19 cellular contexts compared by ENCODE assay signal in genomic region chr2:169461143-169461542, GRCh38. TPM values are rescaled to one million over a fixed set of nuclear protein-coding genes. Genes with fewer than 3 reads are reported as not detected.
DNase-seq lines count a peak whose midpoint lies in the region; ATAC-seq, FAIRE-seq and TF ChIP-seq lines count a peak whose summit lies in the region.
"Had no signal": no experiment of that assay in that cellular context is flagged by ENCODE, and none has a peak within 500 bp of the region (broad histone marks: within the 10 kb centered on the region; RNA-seq: fewer than 3 reads in every experiment).

No MANE protein-coding gene starts in this region.

- H3K36me3 ChIP-seq in K562 (ENCODE audit: control insufficient read depth, insufficient read depth, low read length) (no peaks in the 10 kb centered on the region), small intestine (ENCODE audit: control insufficient read depth in 2 of 2, insufficient read depth in 2 of 2, low read length in 2 of 2) (no peaks in the 10 kb centered on the region)
- H3K36me3 ChIP-seq: BLaER1 treated with 17β-estradiol and CSF1 and Interleukin-3, amounts not matched to agents 10 nM and 100 nM had no signal

- no peak for TF ChIP-seq EP300 in K562 (IDR thresholded peaks at IDR 0.05; ENCODE audit: low read length)

- H3K9me3 ChIP-seq in K562 (replicated peaks; ENCODE audit: control insufficient read depth, insufficient read depth, low read depth, low read length): no peaks in the 10 kb centered on the region
- no peaks in the 10 kb centered on the region for H3K9me3 ChIP-seq in small intestine (ENCODE audit: control insufficient read depth, low read depth)

- TF ChIP-seq RAD21 in K562 (CRISPR knock-in tag; conservative IDR thresholded peaks at IDR 0.05 in 1 of 2, IDR thresholded peaks at IDR 0.05 in 1 of 2): no peak

- no peak for TF ChIP-seq CTCF in GM13977 (IDR thresholded peaks at IDR 0.05; ENCODE audit: extremely low read depth, insufficient read depth, missing control alignments)
- no peak for TF ChIP-seq CTCF in K562 (IDR thresholded peaks at IDR 0.05 in 2 of 3, conservative IDR thresholded peaks at IDR 0.05 in 1 of 3; ENCODE audit: insufficient read depth in 2 of 3, low read depth in 1 of 3, low read length in 3 of 3)

- H3K4me3 ChIP-seq in K562 (no peak overlapping the region), small intestine (ENCODE audit: low read depth in 1 of 2, low read length in 2 of 2) (no peak overlapping the region)
- H3K4me3 ChIP-seq: BLaER1 treated with 17β-estradiol and CSF1 and Interleukin-3, amounts not matched to agents 10 nM and 100 nM; GM23248 had no signal

- no peak overlapping the region for H3K9ac ChIP-seq in K562 (ENCODE audit: insufficient read depth in 1 of 2, low read depth in 2 of 2, low read length in 2 of 2)
- H3K9ac ChIP-seq: BLaER1 treated with 17β-estradiol and CSF1 and Interleukin-3, amounts not matched to agents 10 nM and 100 nM; GM23248; KMS-11 had no signal

- H3K79me2 ChIP-seq in K562 (ENCODE audit: control insufficient read depth, insufficient read depth, low read length): no peaks in the 10 kb centered on the region

- ATAC-seq in HG02885 (IDR thresholded peaks at IDR 0.05; ENCODE audit: poor library complexity, unreplicated experiment) (peak; percentile 55), K562 (peak; percentile 51), GM19467 (IDR thresholded peaks at IDR 0.05; ENCODE audit: unreplicated experiment) (no peak)

- H3K4me1 ChIP-seq in K562 (replicated peaks in 1 of 2; ENCODE audit: control insufficient read depth in 2 of 2, insufficient read depth in 2 of 2, low read length in 2 of 2) (peaks cover 0 to 3% of the 10 kb centered on the region in 2 experiments; a peak in 1 of 5 replicates), small intestine (ENCODE audit: control insufficient read depth in 2 of 2, insufficient read depth in 1 of 2, low read depth in 1 of 2, low read length in 1 of 2) (no peaks in the 10 kb centered on the region)
- H3K4me1 ChIP-seq: BLaER1 treated with 17β-estradiol and CSF1 and Interleukin-3, amounts not matched to agents 10 nM and 100 nM had no signal

- BruUV-seq in K562 (replicated peaks; lab: Mats Ljungman, UMichigan): no TSS peak

- POLR2A ChIA-PET in K562 (lab: Yijun Ruan, JAX): interaction anchor here (0.6 to 1.3 kb wide), 4 partner anchors 11 to 37 kb away, joined by 3 to 4 read pairs (median 4); no protein-coding TSS in a partner anchor

- no peaks in the 10 kb centered on the region for H3K9me1 ChIP-seq in K562 (ENCODE audit: control insufficient read depth, insufficient read depth, low read length)

- intact Hi-C loops in K562 (cut with micrococcal nuclease): no loop called here

- H3K4me2 ChIP-seq in K562 (ENCODE audit: insufficient read depth, low read length): no peak overlapping the region
- H3K4me2 ChIP-seq: BLaER1 treated with 17β-estradiol and CSF1 and Interleukin-3, amounts not matched to agents 10 nM and 100 nM; KMS-11 had no signal

- no peaks in the 10 kb centered on the region for H4K20me1 ChIP-seq in K562 (replicated peaks; ENCODE audit: control insufficient read depth, insufficient read depth, low read length)
- H4K20me1 ChIP-seq: BLaER1 treated with 17β-estradiol and CSF1 and Interleukin-3, amounts not matched to agents 10 nM and 100 nM had no signal

- DNase-seq in GM13977 (ENCODE audit: low spot score) (peak; percentile 14), K562 (ENCODE audit: extremely low read depth in 1 of 4, low spot score in 3 of 4) (no peak), small intestine (peak; percentile 72), GM19238 (ENCODE audit: insufficient read length, low spot score) (no peak), NCI-H2107 treated with DMSO at 0.1 percent for 48 hours (lab: John Stamatoyannopoulos, UW; ENCODE audit: unreplicated experiment) (no peak)
- DNase-seq: ACHN; CD4-positive, CD25-positive, alpha-beta regulatory T cell; DMS53; GF-D8; GM23248; H7 had no signal

- H3K27me3 ChIP-seq in K562 (ENCODE audit: control insufficient read depth in 2 of 2, insufficient read depth in 2 of 2, low read length in 2 of 2) (no peaks in the 10 kb centered on the region), small intestine (ENCODE audit: control insufficient read depth in 2 of 2, insufficient read depth in 2 of 2, low read length in 2 of 2) (no peaks in the 10 kb centered on the region)
- H3K27me3 ChIP-seq: BLaER1 treated with 17β-estradiol and CSF1 and Interleukin-3, amounts not matched to agents 10 nM and 100 nM had no signal

- no peak for TF ChIP-seq POLR2A in K562 (conservative IDR thresholded peaks at IDR 0.05)

- no peak overlapping the region; the same call in 1 of the 2 replicates for H2AFZ ChIP-seq in K562 (ENCODE audit: low read depth, low read length)
- H2AFZ ChIP-seq: GM23248 had no signal

- in situ Hi-C loops in GM13977 (cut with MboI; ENCODE audit: low pct_unique_long_range_greater_than_20kb, low sequenced_read_pairs, unreplicated experiment): no loop called here
- in situ Hi-C loops in K562 (cut with MboI): no loop called here

- no peak for FAIRE-seq in K562 (lab: Jason Lieb, UNC)
- FAIRE-seq in small intestine (lab: Jason Lieb, UNC): no peak
- FAIRE-seq: GM19239 had no signal

- H3K27ac ChIP-seq in K562 (ENCODE audit: extremely low read depth, low read depth, low read length): no peak overlapping the region
- no peak overlapping the region for H3K27ac ChIP-seq in small intestine (ENCODE audit: low read depth in 1 of 2, low read length in 1 of 2)
- H3K27ac ChIP-seq: BLaER1 treated with 17β-estradiol and CSF1 and Interleukin-3, amounts not matched to agents 10 nM and 100 nM; GM23248; KMS-11 had no signal

- CTCF ChIA-PET in K562 (lab: Yijun Ruan, JAX; ENCODE audit: low intra/inter-chr PET ratio): interaction anchor here (0.6 kb wide), 1 partner anchor 20 kb away, joined by 4 read pairs; no protein-coding TSS in a partner anchor

- WGBS in K562 (ENCODE audit: insufficient coverage, low coverage, missing lambda C conversion rate): 58% methylated on average over 1 of the region's 1 CpG
- 7 to 55% (median 30%) methylated on average over 1 of the region's 1 CpG for WGBS in small intestine, 3 donors

TF ChIP-seq in K562, 482 proteins besides CTCF, POLR2A, EP300 and RAD21:
- TF ChIP-seq ATF7 (IDR thresholded peaks at IDR 0.05) (peak; percentile 64; the same call in 1 of the 2 replicates), RBBP5 (IDR thresholded peaks at IDR 0.05; ENCODE audit: borderline replicate concordance, insufficient read depth, low read length, poor library complexity, severe bottlenecking) (no peak), CEBPG (CRISPR knock-in tag; IDR thresholded peaks at IDR 0.05) (no peak), CEBPG (tag; conservative IDR thresholded peaks at IDR 0.05 in 1 of 2, IDR thresholded peaks at IDR 0.05 in 1 of 2) (0 out of 4 replicates have a peak, but pooled peaks of 1 of the 2 experiments have one; percentile 12)

RNA-seq across cellular contexts. Expression of gene BBS5, which starts 18.2 kb away (rescaled TPM):
- 7.5 and 18.1 TPM in 2 replicates for total RNA-seq in K562 (2011; cell fraction: chromatin; rRNA removed; ENCODE audit: low replicate concordance)
- total RNA-seq in K562 (2011; cell fraction: nucleolus; rRNA removed): 2.2 and 4.5 TPM in 2 replicates
- 6.4 and 10.1 TPM in 2 replicates for total RNA-seq in K562 (2011; cell fraction: nucleoplasm; rRNA removed)
- total RNA-seq in K562 (2014; rRNA removed) (4.3 and 5.2 TPM in 2 replicates), K562 (2014; rRNA removed; fragmentation: Illumina TruSeq; extraction: Trizol) (4.7 and 4.8 TPM in 2 replicates), K562 (2015; rRNA removed; fragmentation: Illumina TruSeq; extraction: Trizol) (4.5 and 5.3 TPM in 2 replicates), K562 (2021) (5.0 and 6.5 TPM in 2 replicates)
- polyA plus RNA-seq in K562 (2011; rRNA removed) (2.3 and 3.7 TPM in 2 replicates), K562 (2014; fragmentation: Illumina TruSeq; extraction: Trizol) (3.4 and 5.5 TPM in 2 replicates), K562 (2014; fragmentation: Nextera tagmentation; extraction: Ambion mirVana) (1 to 10 TPM in 1 of 2 experiments, under 1 TPM in 1; 0.48 to 1.4 TPM), K562 (2014; rRNA removed) (6.9 and 7.1 TPM in 2 replicates), small intestine (1 to 10 TPM in 1 of 3 donors, under 1 TPM in 2; 0.81 to 2.7 (median 0.89) TPM)
- 2.1 and 5.2 TPM in 2 replicates for polyA plus RNA-seq in K562 (2011; cell fraction: cytosol; rRNA removed)
- polyA plus RNA-seq in K562 (2011; cell fraction: nucleus; rRNA removed): 2.7 and 4.4 TPM in 2 replicates
- polyA plus RNA-seq in K562 (2012): 2.7 and 4.2 TPM in 2 replicates
- polyA minus RNA-seq in K562 (2011; rRNA and poly(A)+ RNA removed): 3.5 and 3.7 TPM in 2 replicates
- 1.1 and 2.5 TPM in 2 replicates for polyA minus RNA-seq in K562 (2011; cell fraction: cytosol; rRNA and poly(A)+ RNA removed)
- polyA minus RNA-seq in K562 (2011; cell fraction: nucleus; rRNA and poly(A)+ RNA removed): 3.8 and 6.9 TPM in 2 replicates

RNA-seq across cellular contexts. Expression of gene KLHL41, which starts 48.4 kb away (rescaled TPM):
- total RNA-seq in K562 (2011; cell fraction: chromatin; rRNA removed; ENCODE audit: low replicate concordance): 0.46 and 0.63 TPM in 2 replicates
- total RNA-seq in K562 (2011; cell fraction: nucleolus; rRNA removed): 0.17 and 0.79 TPM in 2 replicates
- total RNA-seq in K562 (2011; cell fraction: nucleoplasm; rRNA removed): 0.29 TPM in 1 of 2 replicates, not detected in the other
- total RNA-seq in K562 (2014; rRNA removed) (0.05 TPM in 1 of 2 replicates, not detected in the other), K562 (2014; rRNA removed; fragmentation: Illumina TruSeq; extraction: Trizol) (0.06 and 0.11 TPM in 2 replicates), K562 (2015; rRNA removed; fragmentation: Illumina TruSeq; extraction: Trizol) (0.19 and 0.22 TPM in 2 replicates), K562 (2021) (0.09 TPM in 1 of 2 replicates, not detected in the other)
- polyA plus RNA-seq in K562 (2011; rRNA removed) (0.08 and 0.15 TPM in 2 replicates), K562 (2014; fragmentation: Illumina TruSeq; extraction: Trizol) (0.09 and 0.14 TPM in 2 replicates), K562 (2014; fragmentation: Nextera tagmentation; extraction: Ambion mirVana) (under 1 TPM; 0.08 to 0.13 TPM), K562 (2014; rRNA removed) (0.03 and 1.5 TPM in 2 replicates), small intestine (1 to 10 TPM in 2 of 3 donors, under 1 TPM in 1; 0.31 to 2.7 (median 1.6) TPM)
- 0.04 TPM in 1 of 2 replicates, not detected in the other for polyA plus RNA-seq in K562 (2011; cell fraction: cytosol; rRNA removed)
- polyA plus RNA-seq in K562 (2011; cell fraction: nucleus; rRNA removed): 0.14 and 0.22 TPM in 2 replicates
- polyA plus RNA-seq in K562 (2012): 0.08 and 0.16 TPM in 2 replicates
- polyA minus RNA-seq in K562 (2011; rRNA and poly(A)+ RNA removed): 0.14 and 0.63 TPM in 2 replicates
- polyA minus RNA-seq in K562 (2011; cell fraction: cytosol; rRNA and poly(A)+ RNA removed): not detected in 2 replicates
- polyA minus RNA-seq in K562 (2011; cell fraction: nucleus; rRNA and poly(A)+ RNA removed): 0.13 and 0.56 TPM in 2 replicates
- total RNA-seq: A172; CD4-positive, CD25-positive, alpha-beta regulatory T cell; H7; HT-29 had no signal
- polyA plus RNA-seq: IgD-negative memory B cell had no signal

Comparison
In these comparisons a context has a peak if more than half of its experiments do, and no peak if none do; other contexts are left out.
1. DNase-seq: peak in GM13977 (single experiment) and small intestine (single experiment); none in K562 (0 of 4), GM19238 (single experiment) and NCI-H2107 treated with DMSO at 0.1 percent for 48 hours (single experiment).